17 cellular contexts compared by ENCODE assay signal in the genomic region with DNA sequence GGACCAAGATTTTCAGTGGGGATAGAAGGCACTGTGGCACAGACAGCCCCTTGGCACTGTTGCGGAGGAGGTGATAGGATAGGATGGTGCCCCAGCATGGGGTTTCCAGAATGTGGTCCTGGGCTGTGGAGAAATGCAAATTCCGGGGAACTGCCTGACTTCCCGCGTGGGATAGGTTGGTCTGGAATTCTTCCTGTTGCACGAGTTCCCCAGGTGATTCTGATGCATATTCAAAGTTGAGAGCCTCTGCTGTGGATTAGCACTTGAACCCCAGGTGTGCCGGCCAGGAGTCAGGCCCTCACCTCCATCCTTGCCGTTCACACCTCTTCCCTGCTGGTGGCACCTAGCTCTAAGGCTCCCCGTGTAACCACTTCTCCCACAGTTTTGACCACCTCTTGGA. TPM values are rescaled to one million over a fixed set of nuclear protein-coding genes. Genes with fewer than 3 reads are reported as not detected.
A peak's percentile ranks its signal among the peaks of the same experiment; 100 is the strongest.
DNase-seq lines count a peak whose midpoint lies in the region; ATAC-seq, FAIRE-seq and TF ChIP-seq lines count a peak whose summit lies in the region.
"Had no signal": no experiment of that assay in that cellular context is flagged by ENCODE, and none has a peak within 500 bp of the region (broad histone marks: within the 10 kb centered on the region; RNA-seq: fewer than 3 reads in every experiment).

No MANE protein-coding gene starts in this region.

- peaks cover 25% of the 10 kb centered on the region; the same call in 1 of the 2 replicates for H3K79me2 ChIP-seq in H9 (ENCODE audit: insufficient read depth, low read length)

- no peak overlapping the region for H2BK12ac ChIP-seq in H9 (ENCODE audit: insufficient read length, low read depth, low read length)

- no CpG with 5 or more reads among the region's 8 CpGs for WGBS in H9 (ENCODE audit: extremely low coverage, insufficient read length, low lambda C conversion rate)

- POLR2A ChIA-PET in naive thymus-derived CD8-positive, alpha-beta T cell (lab: Charles Lee): interaction anchor here (0.5 kb wide), 1 partner anchor 107 kb away, joined by 5 read pairs; no protein-coding TSS in a partner anchor

- no peak overlapping the region for H4K5ac ChIP-seq in H9 (ENCODE audit: insufficient read length, low read depth, low read length)

- H3K4ac ChIP-seq in H9 (ENCODE audit: low read depth, low read length): no peak overlapping the region

- H3K9me3 Mint-ChIP-seq in activated CD4-positive, alpha-beta T cell treated with anti-CD3 and anti-CD28 coated beads, Interleukin-2, amount 10 ng/mL, durations not matched to agents 24 days and 14 days: no peaks in the 10 kb centered on the region
- no peaks in the 10 kb centered on the region for H3K9me3 Mint-ChIP-seq in H9
- H3K9me3 Mint-ChIP-seq in activated naive CD8-positive, alpha-beta T cell (ENCODE audit: low read depth): no peaks in the 10 kb centered on the region
- H3K9me3 Mint-ChIP-seq in naive thymus-derived CD8-positive, alpha-beta T cell: no peaks in the 10 kb centered on the region

- peaks cover 10% of the 10 kb centered on the region; the same call in 1 of the 2 replicates for H3K4me1 ChIP-seq in H9 (ENCODE audit: insufficient read depth, low read length)
- H3K4me1 ChIP-seq: prostate gland had no signal

- no peak overlapping the region for H2BK15ac ChIP-seq in H9 (ENCODE audit: low read depth, low read length)

- H4K8ac ChIP-seq in H9 (replicated peaks; ENCODE audit: insufficient read length, low read depth, low read length): no peak overlapping the region

- H3K36me3 Mint-ChIP-seq in activated CD4-positive, alpha-beta T cell treated with anti-CD3 and anti-CD28 coated beads, Interleukin-2, amount 10 ng/mL, durations not matched to agents 24 days and 14 days (ENCODE audit: low read depth): peaks cover 45% of the 10 kb centered on the region
- H3K36me3 Mint-ChIP-seq in H9 (ENCODE audit: insufficient read depth in 1 of 3, low read depth in 3 of 3): no peaks in the 10 kb centered on the region; a peak in 1 of 7 replicates
- H3K36me3 Mint-ChIP-seq in activated naive CD8-positive, alpha-beta T cell: peaks cover 11% of the 10 kb centered on the region
- H3K36me3 Mint-ChIP-seq in naive thymus-derived CD8-positive, alpha-beta T cell: peaks cover 0 to 31% (median 3%) of the 10 kb centered on the region in 3 donors

- H3K56ac ChIP-seq in H9 (ENCODE audit: insufficient read length, low read depth, low read length): no peak overlapping the region

- H3K4me1 Mint-ChIP-seq in activated CD4-positive, alpha-beta T cell treated with anti-CD3 and anti-CD28 coated beads, Interleukin-2, amount 10 ng/mL, durations not matched to agents 24 days and 14 days: peaks cover 77% of the 10 kb centered on the region
- H3K4me1 Mint-ChIP-seq in H9: peaks cover 56 to 68% of the 10 kb centered on the region in 2 experiments
- H3K4me1 Mint-ChIP-seq in activated naive CD8-positive, alpha-beta T cell (ENCODE audit: low read depth): peaks cover 95% of the 10 kb centered on the region
- peaks cover 41 to 98% (median 96%) of the 10 kb centered on the region in 4 donors for H3K4me1 Mint-ChIP-seq in naive thymus-derived CD8-positive, alpha-beta T cell

- peak overlapping the region; percentile 84 for H3K27ac Mint-ChIP-seq in activated CD4-positive, alpha-beta T cell treated with anti-CD3 and anti-CD28 coated beads, Interleukin-2, amount 10 ng/mL, durations not matched to agents 24 days and 14 days
- H3K27ac Mint-ChIP-seq in H9: peak overlapping the region in 2 of 3 experiments; percentile 47 to 65; a peak in 3 of 7 replicates
- peak overlapping the region; percentile 94 for H3K27ac Mint-ChIP-seq in activated naive CD8-positive, alpha-beta T cell
- H3K27ac Mint-ChIP-seq in naive thymus-derived CD8-positive, alpha-beta T cell: peak overlapping the region; percentile 87 to 95 (median 92)

- ATAC-seq in naive thymus-derived CD8-positive, alpha-beta T cell: no peak
- ATAC-seq in HG02642 (IDR thresholded peaks at IDR 0.05; ENCODE audit: poor library complexity, unreplicated experiment) (no peak), GM19397 (IDR thresholded peaks at IDR 0.05; ENCODE audit: unreplicated experiment) (no peak)

- DNase-seq in activated CD4-positive, alpha-beta T cell treated with anti-CD3 and anti-CD28 coated beads, Interleukin-2, amount 10 ng/mL, durations not matched to agents 24 days and 14 days: no peak
- no peak for DNase-seq in activated CD4-positive, alpha-beta T cell treated with anti-CD3 and anti-CD28 coated beads, Interleukin-2, amount 50 U/mL, for 1 hour
- DNase-seq in H9 (no peak), D721Med (ENCODE audit: insufficient read length, low spot score) (no peak)
- DNase-seq in naive thymus-derived CD8-positive, alpha-beta T cell: no peak
- DNase-seq: DMS79 treated with DMSO at 0.1 percent for 48 hours; hypothalamus; NCI-H1417; Right ventricle myocardium superior; stimulated activated CD4-positive, alpha-beta T cell treated with anti-CD3 and anti-CD28 coated beads, Interleukin-4, amount 100 ng/mL, for 1 hour had no signal

- no peaks in the 10 kb centered on the region for H3K23me2 ChIP-seq in H9 (ENCODE audit: insufficient read length, low read depth, low read length, poor library complexity, severe bottlenecking)

- no peaks in the 10 kb centered on the region for H3K9me3 ChIP-seq in H9 (ENCODE audit: control insufficient read depth, low read depth, low read length)
- H3K9me3 ChIP-seq: prostate gland had no signal

- H3K23ac ChIP-seq in H9 (ENCODE audit: insufficient read length, low read depth, low read length): no peak overlapping the region

- intact Hi-C loops in activated CD4-positive, alpha-beta T cell treated with anti-CD3 and anti-CD28 coated beads, Interleukin-2, amount 10 ng/mL, durations not matched to agents 24 days and 14 days (cut with micrococcal nuclease): no loop called here

- no peak overlapping the region for H2BK120ac ChIP-seq in H9 (ENCODE audit: low read depth, low read length, poor library complexity, severe bottlenecking)

- H3K14ac ChIP-seq in H9 (ENCODE audit: insufficient read depth, low read length): no peak overlapping the region

- H3K9ac ChIP-seq in H9 (ENCODE audit: extremely low read depth, insufficient read length, low read length): no peak overlapping the region

- peaks cover 3% of the 10 kb centered on the region for H3K79me1 ChIP-seq in H9 (ENCODE audit: insufficient read depth, low read depth, low read length, poor library complexity, severe bottlenecking)

- H3K27ac ChIP-seq in H9 (ENCODE audit: insufficient read length, low read depth, low read length): no peak overlapping the region
- H3K27ac ChIP-seq: prostate gland had no signal

- H4K20me1 ChIP-seq in H9 (ENCODE audit: control insufficient read depth, insufficient read depth, insufficient read length): peaks cover 2% of the 10 kb centered on the region

- no peak overlapping the region for H3K4me2 ChIP-seq in H9 (ENCODE audit: insufficient read depth, insufficient read length, low read length)

- H3K27me3 ChIP-seq in H9 (ENCODE audit: insufficient read depth, low read length): no peaks in the 10 kb centered on the region

- H2AFZ ChIP-seq in H9 (ENCODE audit: low read length): no peak overlapping the region

- no peak overlapping the region for H2BK20ac ChIP-seq in H9 (ENCODE audit: low read depth, low read length, poor library complexity, severe bottlenecking)

- TF ChIP-seq CTCF in H9 (conservative IDR thresholded peaks at IDR 0.05) (no peak), D721Med (IDR thresholded peaks at IDR 0.05; ENCODE audit: insufficient read depth, missing control alignments) (no peak)

- no peak overlapping the region for H4K91ac ChIP-seq in H9 (ENCODE audit: insufficient read length, low read depth, low read length)

- no peaks in the 10 kb centered on the region for H3K27me3 Mint-ChIP-seq in activated CD4-positive, alpha-beta T cell treated with anti-CD3 and anti-CD28 coated beads, Interleukin-2, amount 10 ng/mL, durations not matched to agents 24 days and 14 days
- no peaks in the 10 kb centered on the region for H3K27me3 Mint-ChIP-seq in H9 (ENCODE audit: low read depth)
- no peaks in the 10 kb centered on the region for H3K27me3 Mint-ChIP-seq in activated naive CD8-positive, alpha-beta T cell
- H3K27me3 Mint-ChIP-seq in naive thymus-derived CD8-positive, alpha-beta T cell: no peaks in the 10 kb centered on the region

- no peak overlapping the region for H3T11ph ChIP-seq in H9 (ENCODE audit: low read length)

- FAIRE-seq in D721Med (lab: Jason Lieb, UNC): no peak
- FAIRE-seq: colon, endothelial cell of umbilical vein, H54 had no signal

- no peak overlapping the region for H2AK5ac ChIP-seq in H9 (ENCODE audit: insufficient read length, low read length)

- no peak overlapping the region for H2BK5ac ChIP-seq in H9 (ENCODE audit: insufficient read length, low read length)

- no peak overlapping the region for H3K18ac ChIP-seq in H9 (ENCODE audit: insufficient read length, low read depth, low read length)

- peak overlapping the region; percentile 51 for H3K4me3 Mint-ChIP-seq in activated CD4-positive, alpha-beta T cell treated with anti-CD3 and anti-CD28 coated beads, Interleukin-2, amount 10 ng/mL, durations not matched to agents 24 days and 14 days
- no peak overlapping the region for H3K4me3 Mint-ChIP-seq in H9
- peak overlapping the region; percentile 63 for H3K4me3 Mint-ChIP-seq in activated naive CD8-positive, alpha-beta T cell
- H3K4me3 Mint-ChIP-seq in naive thymus-derived CD8-positive, alpha-beta T cell: peak overlapping the region in 8 of 10 donors; percentile 26 to 76 (median 70)

RNA-seq across cellular contexts. Expression of a gene that starts 15.5 kb away (rescaled TPM):
- 85.8 and 86.2 TPM in 2 replicates for total RNA-seq in activated CD4-positive, alpha-beta T cell treated with anti-CD3 and anti-CD28 coated beads, Interleukin-2, amount 10 ng/mL, durations not matched to agents 24 days and 14 days
- total RNA-seq in H9 (2021): 49.2 and 51.0 TPM in 2 replicates
- 100 to 1,000 TPM; 119 to 124 TPM for total RNA-seq in naive thymus-derived CD8-positive, alpha-beta T cell
- polyA plus RNA-seq in naive thymus-derived CD8-positive, alpha-beta T cell: 100 to 1,000 TPM in 1 of 3 donors, 10 to 100 TPM in 2; 36.6 to 110 (median 67.8) TPM

Comparison
In these comparisons a context has a peak if more than half of its experiments do, and no peak if none do; other contexts are left out.
1. H3K4me3 Mint-ChIP-seq: peak in activated CD4-positive, alpha-beta T cell treated with anti-CD3 and anti-CD28 coated beads, Interleukin-2, amount 10 ng/mL, durations not matched to agents 24 days and 14 days (single experiment), activated naive CD8-positive, alpha-beta T cell (single experiment) and naive thymus-derived CD8-positive, alpha-beta T cell (8 of 10); none in H9 (0 of 2).
2. Peak in every context shown above with its lines, with median percentiles within 50 percentile points of each other: H3K27ac Mint-ChIP-seq.